27 cellular contexts compared by ENCODE assay signal in the genomic region with DNA sequence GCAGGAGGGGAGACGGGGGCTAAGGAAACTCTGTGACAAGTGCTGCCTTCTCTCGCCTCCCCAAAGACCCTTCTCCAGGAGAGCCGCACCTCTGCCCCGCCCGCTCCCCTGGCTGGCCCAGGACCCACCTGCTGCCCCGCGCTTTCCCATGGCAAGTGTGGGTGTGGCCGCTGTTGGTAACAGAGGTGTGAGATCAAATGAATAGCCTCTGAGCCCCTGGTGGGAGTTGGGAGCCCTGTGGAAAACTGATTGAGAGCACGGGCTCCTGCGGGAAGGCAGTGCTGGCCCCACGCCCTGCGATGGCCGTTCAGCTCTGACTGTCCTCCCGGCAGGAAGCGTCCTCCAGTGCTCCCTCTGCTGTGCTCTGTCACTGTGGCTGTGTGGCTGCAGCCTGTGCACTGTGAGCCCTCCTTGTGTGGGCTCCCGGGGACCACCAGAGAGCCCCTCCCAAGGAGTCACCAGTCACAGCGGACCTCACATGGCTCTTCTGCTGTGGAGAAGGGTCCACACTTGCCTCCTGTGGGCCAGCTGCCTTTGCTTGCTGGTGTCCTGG.
"Had no signal": no experiment of that assay in that cellular context is flagged by ENCODE, and none has a peak within 500 bp of the region (broad histone marks: within the 10 kb centered on the region; RNA-seq: fewer than 3 reads in every experiment).

No MANE protein-coding gene starts in this region.

- H3K36me3 Mint-ChIP-seq: activated naive CD8-positive, alpha-beta T cell had no signal

- H3K4me1 Mint-ChIP-seq: activated CD4-positive, alpha-beta memory T cell treated with anti-CD3 and anti-CD28 coated beads, Interleukin-2, amount 10 ng/mL, durations not matched to agents 7 days and 5 days; activated CD4-positive, alpha-beta T cell treated with anti-CD3 and anti-CD28 coated beads, Interleukin-2, amount 10 ng/mL, durations not matched to agents 7 days and 5 days; activated T-helper 17 cell treated with anti-CD3 and anti-CD28 coated beads, Interleukin-2, amount 50 U/mL, for 72 hours had no signal

- H3K27me3 ChIP-seq: brain microvascular endothelial cell had no signal

- FAIRE-seq: astrocyte, bronchial epithelial cell, colon, frontal cortex had no signal

- ATAC-seq: activated T-cell treated with anti-CD3 and anti-CD28 coated beads, Interleukin-2, amount 50 U/mL, for 4 hours; activated T-helper 17 cell treated with anti-CD3 and anti-CD28 coated beads, Interleukin-2, amount 50 U/mL, for 72 hours; esophagus mucosa had no signal

- H3K27me3 Mint-ChIP-seq: activated CD4-positive, alpha-beta memory T cell treated with anti-CD3 and anti-CD28 coated beads, Interleukin-2, amount 10 ng/mL, durations not matched to agents 7 days and 5 days; activated CD4-positive, alpha-beta T cell treated with anti-CD3 and anti-CD28 coated beads, Interleukin-2, amount 10 ng/mL, durations not matched to agents 7 days and 5 days; activated naive CD8-positive, alpha-beta T cell had no signal

- H3K4me3 Mint-ChIP-seq: activated CD4-positive, alpha-beta memory T cell treated with anti-CD3 and anti-CD28 coated beads, Interleukin-2, amount 10 ng/mL, durations not matched to agents 7 days and 5 days; activated CD4-positive, alpha-beta T cell treated with anti-CD3 and anti-CD28 coated beads, Interleukin-2, amount 10 ng/mL, durations not matched to agents 7 days and 5 days; activated naive CD8-positive, alpha-beta T cell; activated T-cell treated with anti-CD3 and anti-CD28 coated beads, Interleukin-2, amount 50 U/mL, for 4 hours; activated T-helper 17 cell treated with anti-CD3 and anti-CD28 coated beads, Interleukin-2, amount 50 U/mL, for 72 hours had no signal

- H3K36me3 ChIP-seq: brain microvascular endothelial cell had no signal

- H3K27ac ChIP-seq: brain microvascular endothelial cell had no signal

- H3K27ac Mint-ChIP-seq: activated CD4-positive, alpha-beta memory T cell treated with anti-CD3 and anti-CD28 coated beads, Interleukin-2, amount 10 ng/mL, durations not matched to agents 7 days and 5 days; activated CD4-positive, alpha-beta T cell treated with anti-CD3 and anti-CD28 coated beads, Interleukin-2, amount 10 ng/mL, durations not matched to agents 7 days and 5 days; activated naive CD8-positive, alpha-beta T cell; activated T-helper 17 cell treated with anti-CD3 and anti-CD28 coated beads, Interleukin-2, amount 50 U/mL, for 72 hours had no signal

- H3K9me3 Mint-ChIP-seq: activated CD4-positive, alpha-beta memory T cell treated with anti-CD3 and anti-CD28 coated beads, Interleukin-2, amount 10 ng/mL, durations not matched to agents 7 days and 5 days; activated CD4-positive, alpha-beta T cell treated with anti-CD3 and anti-CD28 coated beads, Interleukin-2, amount 10 ng/mL, durations not matched to agents 7 days and 5 days; activated T-cell treated with anti-CD3 and anti-CD28 coated beads, Interleukin-2, amount 50 U/mL, for 4 hours; activated T-helper 17 cell treated with anti-CD3 and anti-CD28 coated beads, Interleukin-2, amount 50 U/mL, for 72 hours had no signal

- DNase-seq: activated CD4-positive, alpha-beta memory T cell treated with anti-CD3 and anti-CD28 coated beads, Interleukin-2, amount 10 ng/mL, durations not matched to agents 7 days and 5 days; activated CD4-positive, alpha-beta T cell treated with anti-CD3 and anti-CD28 coated beads for 1 hour; activated CD4-positive, alpha-beta T cell treated with anti-CD3 and anti-CD28 coated beads for 4 hours; activated CD4-positive, alpha-beta T cell treated with anti-CD3 and anti-CD28 coated beads, Interleukin-2, amount 10 ng/mL, durations not matched to agents 7 days and 5 days; activated CD4-positive, alpha-beta T cell treated with anti-CD3 and anti-CD28 coated beads, Interleukin-2, amount 50 U/mL, for 4 hours; activated CD8-positive, alpha-beta memory T cell treated with anti-CD3 and anti-CD28 coated beads, Interleukin-2, amount 50 U/mL, for 48 hours; activated effector memory CD4-positive, alpha-beta T cell treated with Interleukin-2 at 50 U/mL for 16 hours; activated gamma-delta T cell treated with Interleukin-2 at 50 U/mL for 16 hours; activated naive CD4-positive, alpha-beta T cell treated with anti-CD3 and anti-CD28 coated beads, Interleukin-2, amount 50 U/mL, for 16 hours; activated naive CD4-positive, alpha-beta T cell treated with Interleukin-2 at 50 U/mL for 16 hours; activated T-cell treated with anti-CD3 and anti-CD28 coated beads for 4 hours; activated T-cell treated with anti-CD3 and anti-CD28 coated beads, Interleukin-2, amount 50 U/mL, for 4 hours; amniotic stem cell; anterior cingulate cortex; brain microvascular endothelial cell; caudate nucleus; effector CD8-positive, alpha-beta T cell; foreskin fibroblast; head of caudate nucleus; T-helper 2 cell had no signal
